Comparison of ENCODE assay signal across 1 cellular context in genomic region chr19:39127812-39128510, GRCh38.
TF ChIP-seq lines count a peak whose summit lies in the region.

No MANE protein-coding gene starts in this region.

TF ChIP-seq in GM12878, 131 proteins besides CTCF, POLR2A, EP300 and RAD21:
- TF ChIP-seq REST (IDR thresholded peaks at IDR 0.05; ENCODE audit: low read depth, low read length) (no peak), HDAC6 (IDR thresholded peaks at IDR 0.05; ENCODE audit: unreplicated experiment) (no peak), ELK1 (IDR thresholded peaks at IDR 0.05; ENCODE audit: low read depth, low read length) (no peak), ZNF207 (IDR thresholded peaks at IDR 0.05; ENCODE audit: borderline replicate concordance) (no peak), ZBED1 (IDR thresholded peaks at IDR 0.05; ENCODE audit: borderline replicate concordance) (no peak), CHD4 (IDR thresholded peaks at IDR 0.05) (no peak), DPF2 (IDR thresholded peaks at IDR 0.05) (no peak), CUX1 (IDR thresholded peaks at IDR 0.05; ENCODE audit: insufficient replicate concordance, low read depth, low read length) (no peak), TCF3 (IDR thresholded peaks at IDR 0.05; ENCODE audit: borderline replicate concordance, insufficient read depth, low read depth, low read length) (no peak), ZNF592 (IDR thresholded peaks at IDR 0.05) (no peak), MYB (IDR thresholded peaks at IDR 0.05; ENCODE audit: borderline replicate concordance, low read depth, low read length) (no peak), SREBF1 (IDR thresholded peaks at IDR 0.05; ENCODE audit: low read length) (no peak), JUND (IDR thresholded peaks at IDR 0.05; ENCODE audit: low read depth, low read length) (no peak), SMC3 (IDR thresholded peaks at IDR 0.05; ENCODE audit: borderline replicate concordance, low read length) (no peak), NKRF (conservative IDR thresholded peaks at IDR 0.05) (no peak), BACH1 (IDR thresholded peaks at IDR 0.05; ENCODE audit: borderline replicate concordance) (no peak), NR2C1 (IDR thresholded peaks at IDR 0.05) (no peak)
